ENCODE assay signal across 9 cellular contexts in genomic region chr1:16139473-16139962, GRCh38. TPM values are rescaled to one million over a fixed set of nuclear protein-coding genes. Genes with fewer than 3 reads are reported as not detected.
DNase-seq lines count a peak whose midpoint lies in the region; ATAC-seq and TF ChIP-seq lines count a peak whose summit lies in the region.
"Had no signal": no experiment of that assay in that cellular context is flagged by ENCODE, and none has a peak within 500 bp of the region (broad histone marks: within the 10 kb centered on the region; RNA-seq: fewer than 3 reads in every experiment).

No MANE protein-coding gene starts in this region.

- ATAC-seq in esophagus mucosa: no peak
- ATAC-seq in aorta (ENCODE audit: low FRiP score): no peak

- CTCF ChIA-PET in Calu3 (lab: Charles Lee): interaction anchor here (1.2 kb wide), 1 partner anchor 49 kb away, joined by 4 read pairs; no protein-coding TSS in a partner anchor

- peaks cover 0 to 7% of the 10 kb centered on the region in 2 donors for H3K36me3 ChIP-seq in aorta (ENCODE audit: control insufficient read depth in 1 of 2, insufficient read depth in 2 of 2, low read length in 1 of 2)

- H3K27ac Mint-ChIP-seq in Calu3 (ENCODE audit: unreplicated experiment): peak overlapping the region; percentile 92
- peak overlapping the region; percentile 82 for H3K27ac Mint-ChIP-seq in nephron progenitor cell

- H3K36me3 Mint-ChIP-seq in Calu3 (ENCODE audit: insufficient read depth, unreplicated experiment) (peaks cover 100% of the 10 kb centered on the region), nephron progenitor cell (ENCODE audit: low read depth) (peaks cover 46% of the 10 kb centered on the region)

- intact Hi-C loops in Calu3 (cut with micrococcal nuclease; ENCODE audit: unreplicated experiment) (no loop called here), aorta (cut with DNase I) (no loop called here)

- WGBS in aorta, 2 donors: 73 to 74% methylated on average over 3 of the region's 3 CpGs

- DNase-seq in Calu3: no peak
- DNase-seq in M059J (ENCODE audit: low read depth): peak; percentile 99
- peak; percentile 76 to 84 for DNase-seq in cardiac fibroblast (ENCODE audit: low read depth in 2 of 2)
- no peak for DNase-seq in nephron progenitor cell
- DNase-seq in Ammon's horn (ENCODE audit: low spot score): no peak
- no peak for DNase-seq in aorta
- DNase-seq in OCI-M1 (lab: John Stamatoyannopoulos, UW): no peak
- DNase-seq: NCI-H1930 had no signal

- no peaks in the 10 kb centered on the region for H3K4me1 ChIP-seq in aorta (ENCODE audit: control insufficient read depth in 1 of 2, insufficient read depth in 2 of 2, low read length in 2 of 2)

- H3K4me3 ChIP-seq in cardiac fibroblast (replicated peaks in 1 of 2; ENCODE audit: low read depth in 2 of 2, low read length in 2 of 2) (no peak overlapping the region), aorta (ENCODE audit: low read length in 2 of 2) (no peak overlapping the region)

- no TSS peak for BruUV-seq in Calu3 (replicated peaks; lab: Mats Ljungman, UMichigan)

- H3K27me3 Mint-ChIP-seq in Calu3 (ENCODE audit: unreplicated experiment) (no peaks in the 10 kb centered on the region), nephron progenitor cell (ENCODE audit: low read depth, poor library complexity) (peaks cover 6% of the 10 kb centered on the region)

- H3K9me3 Mint-ChIP-seq in Calu3 (ENCODE audit: low read depth, unreplicated experiment) (no peaks in the 10 kb centered on the region), nephron progenitor cell (no peaks in the 10 kb centered on the region)

- no peak overlapping the region for H3K27ac ChIP-seq in aorta (ENCODE audit: low read depth in 1 of 2, low read length in 2 of 2)

- H3K9me3 ChIP-seq in aorta (ENCODE audit: control insufficient read depth, low read length): no peaks in the 10 kb centered on the region

- no peak for TF ChIP-seq CTCF in Calu3 (IDR thresholded peaks at IDR 0.05; ENCODE audit: unreplicated experiment)
- TF ChIP-seq CTCF in cardiac fibroblast (IDR thresholded peaks at IDR 0.05; ENCODE audit: low read depth, low read length): no peak
- no peak for TF ChIP-seq CTCF in nephron progenitor cell (IDR thresholded peaks at IDR 0.05)

- H3K4me3 Mint-ChIP-seq in Calu3 (ENCODE audit: low read depth, unreplicated experiment) (peak overlapping the region; percentile 61), nephron progenitor cell (no peak overlapping the region)

- no peaks in the 10 kb centered on the region for H3K27me3 ChIP-seq in aorta (ENCODE audit: control insufficient read depth in 1 of 2, insufficient read depth in 2 of 2, low read length in 1 of 2)

- peaks cover 47% of the 10 kb centered on the region for H3K4me1 Mint-ChIP-seq in Calu3 (ENCODE audit: low read depth, unreplicated experiment)
- peaks cover 34% of the 10 kb centered on the region for H3K4me1 Mint-ChIP-seq in nephron progenitor cell

RNA-seq across cellular contexts. Expression of gene EPHA2, which starts 16.4 kb away (rescaled TPM):
- total RNA-seq in Calu3 (2022): 130 and 161 TPM in 2 replicates
- total RNA-seq in M059J (2014; rRNA removed; shearing (Covaris generic)): 136 and 212 TPM in 2 replicates
- 146 TPM for total RNA-seq in esophagus mucosa
- total RNA-seq in aorta: 10 to 100 TPM; 25.2 to 25.9 TPM
- 1 to 10 TPM; 5.4 to 6.3 TPM for polyA plus RNA-seq in aorta

Comparison
In these comparisons a context has a peak if more than half of its experiments do, and no peak if none do; other contexts are left out.
1. DNase-seq: peak in M059J (single experiment) and cardiac fibroblast (2 of 2); none in Calu3 (single experiment), nephron progenitor cell (single experiment), Ammon's horn (single experiment), aorta (0 of 2) and OCI-M1 (single experiment).